8 cellular contexts compared by ENCODE assay signal in genomic region chr16:87860553-87861299, GRCh38. TPM values are rescaled to one million over a fixed set of nuclear protein-coding genes. Genes with fewer than 3 reads are reported as not detected.
DNase-seq lines count a peak whose midpoint lies in the region; ATAC-seq and TF ChIP-seq lines count a peak whose summit lies in the region.

No MANE protein-coding gene starts in this region.

- intact Hi-C loops in Right ventricle myocardium inferior (cut with DNase I), result no loop called here
- intact Hi-C loops in cardiac septum (cut with DNase I), result no loop called here

- peak overlapping the region; percentile 7 for H3K27ac ChIP-seq in temporal lobe (ENCODE audit: low read depth, low read length)

- peak; percentile 43 for ATAC-seq in Right ventricle myocardium inferior
- no peak for ATAC-seq in HG03432 (IDR thresholded peaks at IDR 0.05; ENCODE audit: unreplicated experiment)
- ATAC-seq in GM19455 (IDR thresholded peaks at IDR 0.05; ENCODE audit: unreplicated experiment), result no peak

- H3K4me3 ChIP-seq in fibroblast of villous mesenchyme (ENCODE audit: low read depth, low read length), result no peak overlapping the region

- peak; percentile 70 for DNase-seq in Right ventricle myocardium inferior (ENCODE audit: missing footprints)
- no peak for DNase-seq in cardiac septum (ENCODE audit: low spot score)
- DNase-seq in T-helper 2 cell treated with Interferon-gamma antibody and Interleukin-4, amounts not matched to agents 5 μg/mL and 100 μg/mL, for 36 hours (ENCODE audit: low spot score), result no peak
- DNase-seq in fibroblast of villous mesenchyme (ENCODE audit: low read depth), result peak; percentile 84
- no peak for DNase-seq in NOMO-1 treated with dmso at 0.1 percent for 144 hours (lab: John Stamatoyannopoulos, UW; ENCODE audit: unreplicated experiment)

- H3K27me3 Mint-ChIP-seq in T-helper 2 cell treated with Interferon-gamma antibody and Interleukin-4, amounts not matched to agents 5 μg/mL and 100 μg/mL, for 36 hours (ENCODE audit: low read depth), result no peaks in the 10 kb centered on the region

- H3K27ac Mint-ChIP-seq in T-helper 2 cell treated with Interferon-gamma antibody and Interleukin-4, amounts not matched to agents 5 μg/mL and 100 μg/mL, for 36 hours, result peak overlapping the region; percentile 75

- H3K4me1 Mint-ChIP-seq in T-helper 2 cell treated with Interferon-gamma antibody and Interleukin-4, amounts not matched to agents 5 μg/mL and 100 μg/mL, for 36 hours (ENCODE audit: low read depth), result peaks cover 51% of the 10 kb centered on the region

- H3K4me3 Mint-ChIP-seq in T-helper 2 cell treated with Interferon-gamma antibody and Interleukin-4, amounts not matched to agents 5 μg/mL and 100 μg/mL, for 36 hours, result peak overlapping the region; percentile 43

- peaks cover 55% of the 10 kb centered on the region for H3K36me3 Mint-ChIP-seq in T-helper 2 cell treated with Interferon-gamma antibody and Interleukin-4, amounts not matched to agents 5 μg/mL and 100 μg/mL, for 36 hours (ENCODE audit: low read depth)

- H3K9me3 Mint-ChIP-seq in T-helper 2 cell treated with Interferon-gamma antibody and Interleukin-4, amounts not matched to agents 5 μg/mL and 100 μg/mL, for 36 hours, result no peaks in the 10 kb centered on the region

- no peak for TF ChIP-seq CTCF in fibroblast of villous mesenchyme (IDR thresholded peaks at IDR 0.05; ENCODE audit: insufficient read depth, low read depth, low read length)

RNA-seq across cellular contexts. Expression of gene SLC7A5, which starts 8.6 kb away (rescaled TPM):
- 3.3 TPM for total RNA-seq in Right ventricle myocardium inferior
- total RNA-seq in cardiac septum, result 8.2 TPM
- 27.6 and 56.4 TPM in 2 replicates for total RNA-seq in fibroblast of villous mesenchyme
- 21.1 TPM for total RNA-seq in temporal lobe

Comparison
In these comparisons a context has a peak if more than half of its experiments do, and no peak if none do; other contexts are left out.
1. DNase-seq: peak in Right ventricle myocardium inferior (single experiment) and fibroblast of villous mesenchyme (single experiment); none in cardiac septum (single experiment), T-helper 2 cell treated with Interferon-gamma antibody and Interleukin-4, amounts not matched to agents 5 μg/mL and 100 μg/mL, for 36 hours (single experiment) and NOMO-1 treated with dmso at 0.1 percent for 144 hours (single experiment).